ENCODE assay signal across 8 cellular contexts in genomic region chr16:88784856-88785105, GRCh38. TPM values are rescaled to one million over a fixed set of nuclear protein-coding genes. Genes with fewer than 3 reads are reported as not detected.
A peak's percentile ranks its signal among the peaks of the same experiment; 100 is the strongest.
DNase-seq lines count a peak whose midpoint lies in the region; ATAC-seq and TF ChIP-seq lines count a peak whose summit lies in the region.

No MANE protein-coding gene starts in this region.

- H3K27me3 ChIP-seq in psoas muscle (ENCODE audit: insufficient read depth in 3 of 3, low read length in 2 of 3): peaks cover 0 to 37% (median 12%) of the 10 kb centered on the region in 3 donors

- peak; percentile 27 to 44 (median 34) for ATAC-seq in psoas muscle
- no peak for ATAC-seq in GM18858 (IDR thresholded peaks at IDR 0.05; ENCODE audit: unreplicated experiment)
- ATAC-seq in GM18909 (IDR thresholded peaks at IDR 0.05; ENCODE audit: poor library complexity, unreplicated experiment): no peak

- intact Hi-C loops in psoas muscle (cut with DNase I): loop anchor here (2.0 to 5.0 kb wide), 2 partner anchors 42 to 48 kb away; no protein-coding TSS in a partner anchor

- TF ChIP-seq CTCF in RWPE1 (conservative IDR thresholded peaks at IDR 0.05; ENCODE audit: low read depth) (no peak), fibroblast of the aortic adventitia (IDR thresholded peaks at IDR 0.05; ENCODE audit: insufficient read depth, low read length) (no peak), psoas muscle (IDR thresholded peaks at IDR 0.05) (no peak)

- CTCF ChIA-PET in RWPE1 (lab: Yijun Ruan, JAX): interaction anchor here (0.6 to 7.5 kb wide), 7 partner anchors 11 to 53 kb away, joined by 3 to 55 read pairs (median 3); no protein-coding TSS in a partner anchor

- peak overlapping the region; percentile 70 for H3K9ac ChIP-seq in ES-I3 (ENCODE audit: low read depth, low read length)

- H3K9me3 ChIP-seq in ES-I3 (ENCODE audit: control insufficient read depth, insufficient read depth, low read length): no peaks in the 10 kb centered on the region
- H3K9me3 ChIP-seq in psoas muscle: no peaks in the 10 kb centered on the region

- H3K36me3 ChIP-seq in ES-I3 (ENCODE audit: insufficient read depth, low read length): no peaks in the 10 kb centered on the region
- H3K36me3 ChIP-seq in psoas muscle (ENCODE audit: insufficient read depth in 1 of 2, low read depth in 1 of 2): no peaks in the 10 kb centered on the region

- POLR2A ChIA-PET in RWPE1 (lab: Yijun Ruan, JAX; ENCODE audit: low non-redundant PET): no interaction called here

- DNase-seq in RWPE1 (ENCODE audit: low spot score) (no peak), fibroblast of the aortic adventitia (ENCODE audit: low read depth) (no peak), psoas muscle (no peak), NCI-H345 treated with DMSO at 0.1 percent for 48 hours (lab: John Stamatoyannopoulos, UW; ENCODE audit: unreplicated experiment) (no peak), AML-193 (lab: John Stamatoyannopoulos, UW) (no peak)

- H3K4me1 ChIP-seq in ES-I3 (ENCODE audit: insufficient read depth, low read length): peaks cover 13% of the 10 kb centered on the region; the same call in 1 of the 2 replicates
- peaks cover 9% of the 10 kb centered on the region for H3K4me1 ChIP-seq in psoas muscle

- H3K27ac ChIP-seq in RWPE1 (peak overlapping the region; percentile 96), psoas muscle (peak overlapping the region; percentile 61)

- 0 to 1% methylated on average over 8 to 32 of the region's 32 CpGs; no CpG with 5 or more reads in 1 of the 3 donors for WGBS in psoas muscle, 3 donors

- H3K4me3 ChIP-seq in fibroblast of the aortic adventitia (ENCODE audit: low read depth, low read length): peak overlapping the region; percentile 77
- H3K4me3 ChIP-seq in psoas muscle: peak overlapping the region; percentile 74

RNA-seq across cellular contexts. Expression of gene PIEZO1, which starts 0.2 kb away (rescaled TPM):
- 143 and 150 TPM in 2 replicates for total RNA-seq in fibroblast of the aortic adventitia (ENCODE audit: low replicate concordance)
- 10 to 100 TPM in 2 of 4 donors, 1 to 10 TPM in 2; 8.8 to 12.6 (median 10.9) TPM for total RNA-seq in psoas muscle
- polyA plus RNA-seq in psoas muscle: 10 to 100 TPM in 2 of 3 donors, 1 to 10 TPM in 1; 7.2 to 26.8 (median 10.2) TPM

RNA-seq across cellular contexts. Expression of gene CDT1, which starts 18.8 kb away (rescaled TPM):
- 0.82 and 26.8 TPM in 2 replicates for total RNA-seq in fibroblast of the aortic adventitia (ENCODE audit: low replicate concordance)
- under 1 TPM in 3 of 4 donors, not detected in 1; 0.17 to 0.59 (median 0.25) TPM for total RNA-seq in psoas muscle
- under 1 TPM; 0.03 to 0.13 (median 0.04) TPM for polyA plus RNA-seq in psoas muscle

RNA-seq across cellular contexts. Expression of gene APRT, which starts 26.9 kb away (rescaled TPM):
- total RNA-seq in fibroblast of the aortic adventitia (ENCODE audit: low replicate concordance) (54.0 and 73.8 TPM in 2 replicates), psoas muscle (10 to 100 TPM; 32.8 to 67.7 (median 55.0) TPM)
- polyA plus RNA-seq in psoas muscle: 100 to 1,000 TPM in 1 of 3 donors, 10 to 100 TPM in 2; 49.4 to 165 (median 66.9) TPM

Comparison
In these comparisons a context has a peak if more than half of its experiments do, and no peak if none do; other contexts are left out.
1. ATAC-seq: peak in psoas muscle (4 of 4); none in GM18858 (single experiment) and GM18909 (single experiment).
2. RNA of gene PIEZO1, which starts 0.2 kb away (total RNA-seq): 143 to 150 TPM in fibroblast of the aortic adventitia; 8.8 to 12.6 TPM in psoas muscle; every median in the first group is over 10 times any median in the second.